In the genomic region with DNA sequence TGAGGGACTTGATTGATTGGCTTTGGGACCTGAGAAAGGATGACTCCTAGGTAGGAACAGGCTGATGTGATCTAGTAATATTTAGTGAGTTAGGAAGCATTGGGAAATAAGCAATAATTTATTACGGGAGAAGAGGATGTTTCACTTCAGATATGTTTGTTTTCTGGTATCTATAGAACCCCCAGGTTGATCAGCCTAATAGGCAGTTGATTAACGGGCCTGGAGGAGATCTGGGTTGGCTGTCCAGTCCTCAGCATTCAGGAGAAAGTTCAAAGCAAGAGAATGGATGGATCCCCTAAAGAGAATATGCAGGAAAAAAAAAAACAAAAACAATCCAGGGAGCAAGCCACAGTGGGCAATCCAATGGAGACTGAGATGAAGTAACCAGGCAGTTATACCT, we compare ENCODE assay signal across 8 cellular contexts.
"Had no signal": no experiment of that assay in that cellular context is flagged by ENCODE, and none has a peak within 500 bp of the region (broad histone marks: within the 10 kb centered on the region; RNA-seq: fewer than 3 reads in every experiment).

No MANE protein-coding gene starts in this region.

- DNase-seq: GDM1, GF-D8 had no signal

- FAIRE-seq: G401.6, GM12878, GM12891, GM12892, GM18507, GM19239 had no signal

- ATAC-seq: GM12878 had no signal

- H3K4me3 ChIP-seq: GM12878 had no signal
